Comparison of ENCODE assay signal across 10 cellular contexts in genomic region chr1:158179301-158180041, GRCh38. TPM values are rescaled to one million over a fixed set of nuclear protein-coding genes. Genes with fewer than 3 reads are reported as not detected.
A peak's percentile ranks its signal among the peaks of the same experiment; 100 is the strongest.
DNase-seq lines count a peak whose midpoint lies in the region; ATAC-seq and TF ChIP-seq lines count a peak whose summit lies in the region.
"Had no signal": no experiment of that assay in that cellular context is flagged by ENCODE, and none has a peak within 500 bp of the region (broad histone marks: within the 10 kb centered on the region; RNA-seq: fewer than 3 reads in every experiment).

No MANE protein-coding gene starts in this region.

- peak; percentile 68 for DNase-seq in MV-4-11 (lab: John Stamatoyannopoulos, UW)
- no peak for DNase-seq in naive thymus-derived CD4-positive, alpha-beta T cell
- DNase-seq in activated CD4-positive, CD25-positive, alpha-beta regulatory T cell (lab: John Stamatoyannopoulos, UW): no peak
- no peak for DNase-seq in heart left ventricle
- DNase-seq in upper lobe of right lung: no peak
- DNase-seq in effector CD4-positive, alpha-beta T cell: no peak

- peaks cover 65 to 80% (median 76%) of the 10 kb centered on the region in 5 donors for H3K27me3 Mint-ChIP-seq in naive thymus-derived CD4-positive, alpha-beta T cell

- POLR2A ChIA-PET in naive thymus-derived CD4-positive, alpha-beta T cell (lab: Charles Lee): no interaction called here

- H3K9me3 Mint-ChIP-seq in naive thymus-derived CD4-positive, alpha-beta T cell: no peaks in the 10 kb centered on the region

- H3K36me3 ChIP-seq in naive thymus-derived CD4-positive, alpha-beta T cell (ENCODE audit: control insufficient read depth in 2 of 3, insufficient read depth in 3 of 3, low read length in 3 of 3): no peaks in the 10 kb centered on the region
- H3K36me3 ChIP-seq in heart left ventricle (no peaks in the 10 kb centered on the region), upper lobe of right lung (no peaks in the 10 kb centered on the region)
- H3K36me3 ChIP-seq: thoracic aorta had no signal

- H3K4me3 Mint-ChIP-seq in naive thymus-derived CD4-positive, alpha-beta T cell: peak overlapping the region in 8 of 10 donors; percentile 1 to 66 (median 22)

- no peak overlapping the region for H3K27ac ChIP-seq in naive thymus-derived CD4-positive, alpha-beta T cell (ENCODE audit: low read depth, low read length)
- H3K27ac ChIP-seq in heart left ventricle: peak overlapping the region in 1 of 12 donors; percentile 86
- no peak overlapping the region for H3K27ac ChIP-seq in upper lobe of right lung
- H3K27ac ChIP-seq: thoracic aorta had no signal

- TF ChIP-seq CTCF in heart left ventricle (IDR thresholded peaks at IDR 0.05) (no peak), upper lobe of right lung (IDR thresholded peaks at IDR 0.05) (no peak)

- intact Hi-C loops in naive thymus-derived CD4-positive, alpha-beta T cell (cut with micrococcal nuclease): no loop called here
- intact Hi-C loops in heart left ventricle (cut with DNase I) (loop anchor here in 3 of 10 donors (2.0 to 5.0 kb wide), 3 partner anchors 32 to 35 kb away; no protein-coding TSS in a partner anchor), upper lobe of right lung (cut with DNase I) (no loop called here)

- H3K27ac Mint-ChIP-seq in naive thymus-derived CD4-positive, alpha-beta T cell: no peak overlapping the region

- no peak overlapping the region for H3K4me3 ChIP-seq in naive thymus-derived CD4-positive, alpha-beta T cell (ENCODE audit: low read length)
- no peak overlapping the region for H3K4me3 ChIP-seq in heart left ventricle
- H3K4me3 ChIP-seq in upper lobe of right lung: no peak overlapping the region
- H3K4me3 ChIP-seq: thoracic aorta had no signal

- ATAC-seq in GM18858 (IDR thresholded peaks at IDR 0.05; ENCODE audit: unreplicated experiment) (peak; percentile 92), HG02571 (IDR thresholded peaks at IDR 0.05; ENCODE audit: unreplicated experiment) (peak; percentile 87), heart left ventricle (no peak), upper lobe of right lung (no peak)
- ATAC-seq in naive thymus-derived CD4-positive, alpha-beta T cell: peak; percentile 66

- TF ChIP-seq POLR2A in heart left ventricle (IDR thresholded peaks at IDR 0.05): no peak

- H3K36me3 Mint-ChIP-seq in naive thymus-derived CD4-positive, alpha-beta T cell: peaks cover 0 to 3% (median 0%) of the 10 kb centered on the region in 5 donors

- peaks cover 10 to 31% (median 20%) of the 10 kb centered on the region in 7 donors for H3K4me1 Mint-ChIP-seq in naive thymus-derived CD4-positive, alpha-beta T cell

- CTCF ChIA-PET in naive thymus-derived CD4-positive, alpha-beta T cell (lab: Charles Lee): interaction anchor here (0.8 kb wide), 1 partner anchor 54 kb away, joined by 3 read pairs; no protein-coding TSS in a partner anchor

- H3K27me3 ChIP-seq in naive thymus-derived CD4-positive, alpha-beta T cell (ENCODE audit: control insufficient read depth in 2 of 2, insufficient read depth in 2 of 2, low read length in 2 of 2): peaks cover 7 to 18% of the 10 kb centered on the region in 2 donors
- H3K27me3 ChIP-seq in heart left ventricle: peaks cover 0 to 9% (median 0%) of the 10 kb centered on the region in 9 donors
- peaks cover 20% of the 10 kb centered on the region for H3K27me3 ChIP-seq in upper lobe of right lung

- H3K4me1 ChIP-seq in naive thymus-derived CD4-positive, alpha-beta T cell (ENCODE audit: control insufficient read depth in 2 of 2, insufficient read depth in 2 of 2, low read length in 2 of 2): peaks cover 0 to 5% of the 10 kb centered on the region in 2 donors
- H3K4me1 ChIP-seq in heart left ventricle: peaks cover 0 to 41% (median 17%) of the 10 kb centered on the region in 12 donors
- H3K4me1 ChIP-seq in upper lobe of right lung: peaks cover 17% of the 10 kb centered on the region

- WGBS in heart left ventricle, 4 donors: 70 to 76% (median 73%) methylated on average over 4 of the region's 4 CpGs

- H3K9me3 ChIP-seq in naive thymus-derived CD4-positive, alpha-beta T cell (ENCODE audit: control insufficient read depth in 2 of 3, low read length in 3 of 3): no peaks in the 10 kb centered on the region
- H3K9me3 ChIP-seq in heart left ventricle (no peaks in the 10 kb centered on the region), upper lobe of right lung (no peaks in the 10 kb centered on the region)
- H3K9me3 ChIP-seq: thoracic aorta had no signal

RNA-seq across cellular contexts. Expression of gene CD1D, which starts 1.2 kb away (rescaled TPM):
- total RNA-seq in naive thymus-derived CD4-positive, alpha-beta T cell: 10 to 100 TPM in 1 of 5 experiments, 1 to 10 TPM in 1, under 1 TPM in 1, not detected in 2; 0.16 to 13.2 (median 1.7) TPM
- polyA plus RNA-seq in naive thymus-derived CD4-positive, alpha-beta T cell: under 1 TPM in 1 of 2 donors, not detected in 1; 0.09 TPM
- 1 to 10 TPM in 7 of 9 donors, under 1 TPM in 2; 0.38 to 5.3 (median 1.7) TPM for total RNA-seq in heart left ventricle
- polyA plus RNA-seq in heart left ventricle: 1 to 10 TPM; 2.0 TPM
- 5.3 TPM for total RNA-seq in upper lobe of right lung
- total RNA-seq: osteocyte had no signal

Comparison
In these comparisons a context has a peak if more than half of its experiments do, and no peak if none do; other contexts are left out.
1. ATAC-seq: peak in GM18858 (single experiment), HG02571 (single experiment) and naive thymus-derived CD4-positive, alpha-beta T cell (single experiment); none in heart left ventricle (0 of 4) and upper lobe of right lung (single experiment).